ENCODE assay signal across 8 cellular contexts in the genomic region with DNA sequence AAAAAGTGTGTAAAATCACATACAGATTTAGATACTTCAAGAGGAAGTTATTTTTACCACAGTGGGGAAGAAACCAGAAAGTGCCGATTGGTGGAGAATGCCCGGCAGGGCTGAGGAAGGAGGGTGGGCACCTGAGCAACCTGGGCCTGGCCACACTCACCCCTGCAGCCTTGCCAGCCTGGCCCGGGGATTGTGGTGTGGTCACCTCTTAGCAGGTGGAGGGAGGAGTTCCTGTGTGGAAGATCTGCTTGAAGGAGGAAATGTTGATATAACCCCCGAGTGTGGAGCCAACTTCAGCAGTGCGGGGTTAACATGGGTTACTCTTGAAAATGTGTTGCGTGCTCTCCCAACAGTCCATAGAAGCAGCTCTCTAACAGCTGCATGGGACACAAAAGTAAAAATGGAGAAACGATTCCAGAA. TPM values are rescaled to one million over a fixed set of nuclear protein-coding genes. Genes with fewer than 3 reads are reported as not detected.
A peak's percentile ranks its signal among the peaks of the same experiment; 100 is the strongest.
DNase-seq lines count a peak whose midpoint lies in the region; ATAC-seq and TF ChIP-seq lines count a peak whose summit lies in the region.

No MANE protein-coding gene starts in this region.

- ATAC-seq in left lung = peak; percentile 80

- POLR2A ChIA-PET in BJ (lab: Charles Lee) = no interaction called here

- TF ChIP-seq POLR2A in uterus (IDR thresholded peaks at IDR 0.05) = no peak

- no peak for DNase-seq in BJ (ENCODE audit: low read depth)
- DNase-seq in left lung = peak; percentile 73 to 80
- peak in 1 of 2 donors; percentile 33 for DNase-seq in uterus
- no peak for DNase-seq in iPS-NIHi11 (ENCODE audit: low spot score)
- no peak for DNase-seq in cortex of kidney (lab: John Stamatoyannopoulos, UW)
- no peak for DNase-seq in midbrain (lab: John Stamatoyannopoulos, UW)

- H3K9me3 ChIP-seq in HUES48 (ENCODE audit: control insufficient read depth, insufficient read depth, low read length) (no peaks in the 10 kb centered on the region), left lung (no peaks in the 10 kb centered on the region), uterus (no peaks in the 10 kb centered on the region)

- intact Hi-C loops in left lung (cut with DNase I) = no loop called here
- intact Hi-C loops in uterus (cut with DNase I; ENCODE audit: low total_unique reads) = no loop called here

- CTCF ChIA-PET in BJ (lab: Yijun Ruan, JAX) = interaction anchor here (0.9 to 1.9 kb wide), 2 partner anchors 14 to 183 kb away, joined by 4 to 5 read pairs; no protein-coding TSS in a partner anchor

- peak overlapping the region; percentile 13; the same call in 1 of the 2 replicates for H3K4me3 ChIP-seq in BJ (ENCODE audit: low read depth, low read length)
- no peak overlapping the region for H3K4me3 ChIP-seq in HUES48 (ENCODE audit: low read depth, low read length)
- peak overlapping the region in 1 of 2 donors; percentile 1 for H3K4me3 ChIP-seq in left lung
- peak overlapping the region in 1 of 2 donors; percentile 2 for H3K4me3 ChIP-seq in uterus

- H3K36me3 ChIP-seq in BJ (ENCODE audit: control insufficient read depth, insufficient read depth, low read length) = no peaks in the 10 kb centered on the region
- H3K36me3 ChIP-seq in HUES48 (ENCODE audit: control insufficient read depth, insufficient read depth, low read length) = 0 out of 2 replicates have a peak, but pooled peaks cover 4% of the 10 kb centered on the region
- no peaks in the 10 kb centered on the region for H3K36me3 ChIP-seq in left lung
- H3K36me3 ChIP-seq in uterus = no peaks in the 10 kb centered on the region

- H3K27ac ChIP-seq in HUES48 (ENCODE audit: low read depth, low read length) = peak overlapping the region; percentile 78
- H3K27ac ChIP-seq in angular gyrus (ENCODE audit: low read depth, low read length) = peak overlapping the region; percentile 12
- H3K27ac ChIP-seq in left lung = peak overlapping the region; percentile 38 to 82
- H3K27ac ChIP-seq in uterus = peak overlapping the region; percentile 72 to 81

- no peak overlapping the region for H3K9ac ChIP-seq in HUES48 (ENCODE audit: low read depth, low read length)

- H3K27me3 ChIP-seq in BJ (ENCODE audit: control insufficient read depth, insufficient read depth, low read length) (no peaks in the 10 kb centered on the region), HUES48 (ENCODE audit: control insufficient read depth, insufficient read depth, low read length) (no peaks in the 10 kb centered on the region), left lung (no peaks in the 10 kb centered on the region), uterus (no peaks in the 10 kb centered on the region)

- H3K4me1 ChIP-seq in HUES48 (ENCODE audit: control insufficient read depth, insufficient read depth, low read length) (peaks cover 63% of the 10 kb centered on the region), left lung (peaks cover 31 to 49% of the 10 kb centered on the region in 2 donors), uterus (peaks cover 0 to 5% of the 10 kb centered on the region in 2 donors)

- TF ChIP-seq CTCF in BJ (IDR thresholded peaks at IDR 0.05; ENCODE audit: insufficient read depth, low read depth, low read length) (no peak), left lung (IDR thresholded peaks at IDR 0.05) (no peak), uterus (IDR thresholded peaks at IDR 0.05) (no peak)

RNA-seq across cellular contexts. Expression of a gene that starts 14.7 kb away (rescaled TPM):
- polyA plus RNA-seq in BJ (2011; rRNA removed) = 6.8 and 11.6 TPM in 2 replicates
- 6.1 and 11.4 TPM in 2 replicates for polyA minus RNA-seq in BJ (2011; rRNA and poly(A)+ RNA removed)
- total RNA-seq in left lung (10 to 100 TPM; 10.4 to 17.0 TPM), uterus (10 to 100 TPM in 3 of 4 donors, 1 to 10 TPM in 1; 6.1 to 23.2 (median 17.2) TPM)

Comparison
In these comparisons a context has a peak if more than half of its experiments do, and no peak if none do; other contexts are left out.
1. DNase-seq: peak in left lung (2 of 2); none in BJ (single experiment), iPS-NIHi11 (single experiment), cortex of kidney (single experiment) and midbrain (single experiment).
2. H3K27ac ChIP-seq: peak in every context shown above with its lines; median percentile 78 in HUES48; 76 in uterus; 60 in left lung; 12 in angular gyrus.